ENCODE assay signal across 1 cellular context in genomic region chr7:165661-166369, GRCh38.
TF ChIP-seq lines count a peak whose summit lies in the region.

No MANE protein-coding gene starts in this region.

TF ChIP-seq in H1, 55 proteins besides CTCF, POLR2A, EP300 and RAD21:
- no peak for TF ChIP-seq TEAD4 (IDR thresholded peaks at IDR 0.05; ENCODE audit: low read depth, low read length)
